14 cellular contexts compared by ENCODE assay signal in genomic region chr20:19260412-19261090, GRCh38. TPM values are rescaled to one million over a fixed set of nuclear protein-coding genes. Genes with fewer than 3 reads are reported as not detected.
A peak's percentile ranks its signal among the peaks of the same experiment; 100 is the strongest.
DNase-seq lines count a peak whose midpoint lies in the region; ATAC-seq, FAIRE-seq and TF ChIP-seq lines count a peak whose summit lies in the region.
"Had no signal": no experiment of that assay in that cellular context is flagged by ENCODE, and none has a peak within 500 bp of the region (broad histone marks: within the 10 kb centered on the region; RNA-seq: fewer than 3 reads in every experiment).

No MANE protein-coding gene starts in this region.

- no peak for FAIRE-seq in GM12878 (lab: Jason Lieb, UNC)

- DNase-seq in activated naive CD4-positive, alpha-beta T cell treated with anti-CD3 and anti-CD28 coated beads for 36 hours: peak; percentile 7
- DNase-seq in activated naive CD4-positive, alpha-beta T cell (lab: John Stamatoyannopoulos, UW): no peak
- DNase-seq in GM12878 (ENCODE audit: low read depth, low spot score) (no peak), testis (no peak), SK-N-DZ (ENCODE audit: low spot score) (no peak), Kasumi-1 (lab: John Stamatoyannopoulos, UW) (no peak)
- DNase-seq: effector memory CD8-positive, alpha-beta T cell; Karpas-422; NCI-H526 treated with DMSO at 0.1 percent for 48 hours had no signal

- TF ChIP-seq EP300 in GM12878 (IDR thresholded peaks at IDR 0.05; ENCODE audit: borderline replicate concordance in 1 of 2, control insufficient read depth in 1 of 2, low read depth in 2 of 2, low read length in 2 of 2): no peak

- H3K27ac Mint-ChIP-seq in activated naive CD4-positive, alpha-beta T cell treated with anti-CD3 and anti-CD28 coated beads for 36 hours: no peak overlapping the region

- no peaks in the 10 kb centered on the region for H3K36me3 Mint-ChIP-seq in activated naive CD4-positive, alpha-beta T cell treated with anti-CD3 and anti-CD28 coated beads for 36 hours (ENCODE audit: low read depth)

- H2AFZ ChIP-seq in GM12878 (ENCODE audit: control insufficient read depth, low read depth, low read length): peak overlapping the region; percentile 69

- H3K4me1 Mint-ChIP-seq in activated naive CD4-positive, alpha-beta T cell treated with anti-CD3 and anti-CD28 coated beads for 36 hours (ENCODE audit: low read depth): no peaks in the 10 kb centered on the region

- no peaks in the 10 kb centered on the region for H3K9me3 ChIP-seq in GM12878 (replicated peaks; ENCODE audit: control insufficient read depth, insufficient read depth, low read length)
- H3K9me3 ChIP-seq in testis: no peaks in the 10 kb centered on the region

- H3K4me3 ChIP-seq in GM12878: no peak overlapping the region
- no peak overlapping the region for H3K4me3 ChIP-seq in testis

- 19% methylated on average over 9 of the region's 9 CpGs for WGBS in GM12878 (ENCODE audit: insufficient coverage, insufficient replicate concordance, low lambda C conversion rate, missing lambda C conversion rate)
- WGBS in testis, 2 donors: 80 to 94% methylated on average over 9 of the region's 9 CpGs

- H3K4me3 Mint-ChIP-seq in activated naive CD4-positive, alpha-beta T cell treated with anti-CD3 and anti-CD28 coated beads for 36 hours: no peak overlapping the region

- no peaks in the 10 kb centered on the region for H3K27me3 Mint-ChIP-seq in activated naive CD4-positive, alpha-beta T cell treated with anti-CD3 and anti-CD28 coated beads for 36 hours (ENCODE audit: low read depth)
- H3K27me3 Mint-ChIP-seq: effector memory CD8-positive, alpha-beta T cell had no signal

- CTCF ChIA-PET in activated naive CD4-positive, alpha-beta T cell treated with anti-CD3 and anti-CD28 coated beads for 36 hours (lab: Charles Lee): interaction anchor here (1.2 kb wide), 1 partner anchor 55 kb away, joined by 4 read pairs; no protein-coding TSS in a partner anchor
- CTCF ChIA-PET in GM12878 (lab: Yijun Ruan, JAX): no interaction called here

- no peaks in the 10 kb centered on the region for H3K9me3 Mint-ChIP-seq in activated naive CD4-positive, alpha-beta T cell treated with anti-CD3 and anti-CD28 coated beads for 36 hours
- H3K9me3 Mint-ChIP-seq: effector memory CD8-positive, alpha-beta T cell had no signal

- POLR2A ChIA-PET in GM12878 (lab: Charles Lee): no interaction called here

- H3K27ac ChIP-seq in GM12878 (ENCODE audit: control insufficient read depth, insufficient read depth): 0 out of 2 replicates have a peak overlapping the region, but pooled peaks have one; percentile 35
- no peak overlapping the region for H3K27ac ChIP-seq in testis

- intact Hi-C loops in activated naive CD4-positive, alpha-beta T cell treated with anti-CD3 and anti-CD28 coated beads for 36 hours (cut with micrococcal nuclease): no loop called here
- intact Hi-C loops in GM12878 (cut with micrococcal nuclease; ENCODE audit: unreplicated experiment): no loop called here
- intact Hi-C loops in testis (cut with DNase I; ENCODE audit: low total_unique reads): no loop called here

- H3K9ac ChIP-seq in GM12878 (ENCODE audit: control insufficient read depth, insufficient read depth, low read length): no peak overlapping the region; the same call in 1 of the 2 replicates

- TF ChIP-seq RAD21 in GM12878 (IDR thresholded peaks at IDR 0.05; ENCODE audit: insufficient read depth, low read depth, low read length): no peak

- BruUV-seq in GM12878 (replicated peaks; lab: Mats Ljungman, UMichigan): no TSS peak

- H3K36me3 ChIP-seq in GM12878 (ENCODE audit: control insufficient read depth in 2 of 2, insufficient read depth in 2 of 2, low read length in 1 of 2) (no peaks in the 10 kb centered on the region), testis (ENCODE audit: low read depth, missing control alignments) (no peaks in the 10 kb centered on the region)

- peaks cover 15% of the 10 kb centered on the region for H3K4me1 ChIP-seq in GM12878 (ENCODE audit: control insufficient read depth, insufficient read depth, low read length)
- peaks cover 6% of the 10 kb centered on the region for H3K4me1 ChIP-seq in testis

- no peaks in the 10 kb centered on the region for H4K20me1 ChIP-seq in GM12878 (ENCODE audit: control insufficient read depth, insufficient read depth)

- H3K79me2 ChIP-seq in GM12878 (ENCODE audit: control insufficient read depth, insufficient read depth, low read length): no peaks in the 10 kb centered on the region

- RAD21 ChIA-PET in GM12878 (lab: Charles Lee; ENCODE audit: unreplicated experiment): no interaction called here

- TF ChIP-seq POLR2A in GM12878 (IDR thresholded peaks at IDR 0.05; ENCODE audit: low read depth, low read length) (0 out of 2 replicates have a peak, but pooled peaks have one; percentile 22), testis (IDR thresholded peaks at IDR 0.05) (no peak)

- SMC1A ChIA-PET in GM12878 (lab: Charles Lee; ENCODE audit: uncharacterized antibody, unreplicated experiment): no interaction called here

- ATAC-seq in HG03354 (IDR thresholded peaks at IDR 0.05; ENCODE audit: poor library complexity, severe bottlenecking, unreplicated experiment) (peak; percentile 62), GM12878 (no peak), GM21825 (IDR thresholded peaks at IDR 0.05; ENCODE audit: unreplicated experiment) (no peak)
- ATAC-seq: effector memory CD8-positive, alpha-beta T cell had no signal

- in situ Hi-C loops in GM12878 (cut with MboI): no loop called here

- TF ChIP-seq CTCF in GM12878 (IDR thresholded peaks at IDR 0.05 in 2 of 3, conservative IDR thresholded peaks at IDR 0.05 in 1 of 3; ENCODE audit: control insufficient read depth in 2 of 3, extremely low read depth in 1 of 3, insufficient read depth in 1 of 3, low read depth in 3 of 3, low read length in 3 of 3) (no peak), testis (IDR thresholded peaks at IDR 0.05) (no peak)

- no peaks in the 10 kb centered on the region for H3K27me3 ChIP-seq in GM12878 (replicated peaks in 1 of 2; ENCODE audit: control insufficient read depth in 2 of 2, insufficient read depth in 2 of 2, low read length in 1 of 2)
- H3K27me3 ChIP-seq in testis: no peaks in the 10 kb centered on the region

- H3K4me2 ChIP-seq in GM12878 (ENCODE audit: control insufficient read depth, insufficient read depth): peak overlapping the region; percentile 65

TF ChIP-seq in GM12878, 131 proteins besides CTCF, POLR2A, EP300 and RAD21:
- TF ChIP-seq TCF3 (IDR thresholded peaks at IDR 0.05; ENCODE audit: borderline replicate concordance, insufficient read depth, low read depth, low read length) (no peak), MTA2 (IDR thresholded peaks at IDR 0.05; ENCODE audit: low read depth) (no peak), SPI1 (IDR thresholded peaks at IDR 0.05; ENCODE audit: borderline replicate concordance, insufficient read depth, low read depth, low read length) (0 out of 2 replicates have a peak, but pooled peaks have one; percentile 2), EED (IDR thresholded peaks at IDR 0.05; ENCODE audit: low read depth) (peak; percentile 34; the same call in 1 of the 2 replicates), SP1 (IDR thresholded peaks at IDR 0.05; ENCODE audit: low read depth, low read length) (no peak), RUNX3 (IDR thresholded peaks at IDR 0.05; ENCODE audit: low read length) (0 out of 2 replicates have a peak, but pooled peaks have one; percentile 12)
TF ChIP-seq in GM12878: peak in this region for 3.

RNA-seq across cellular contexts. Expression of gene SLC24A3, which starts 48.1 kb away (rescaled TPM):
- total RNA-seq in activated naive CD4-positive, alpha-beta T cell treated with anti-CD3 and anti-CD28 coated beads for 36 hours: not detected
- total RNA-seq in GM12878 (2013; cell fraction: nucleolus; rRNA removed): not detected in 2 replicates
- total RNA-seq in GM12878 (2014; rRNA removed): not detected in 2 replicates
- not detected in 2 replicates for total RNA-seq in GM12878 (2014; rRNA removed; fragmentation: Illumina TruSeq; extraction: Trizol)
- not detected in 2 replicates for total RNA-seq in GM12878 (2021)
- not detected for polyA plus RNA-seq in GM12878 (2011; ENCODE audit: low read depth)
- 0.04 and 0.06 TPM in 2 replicates for polyA plus RNA-seq in GM12878 (2011; rRNA removed)
- 0.03 and 0.04 TPM in 2 replicates for polyA plus RNA-seq in GM12878 (2011; cell fraction: cytosol; rRNA removed)
- polyA plus RNA-seq in GM12878 (2011; cell fraction: nucleus; rRNA removed): 0.06 and 0.09 TPM in 2 replicates
- not detected in 2 replicates for polyA plus RNA-seq in GM12878 (2012)
- not detected in 2 replicates for polyA plus RNA-seq in GM12878 (2014; fragmentation: Illumina TruSeq; extraction: Trizol)
- polyA plus RNA-seq in GM12878 (2014; fragmentation: Nextera tagmentation; extraction: Ambion mirVana): not detected
- not detected in 2 replicates for polyA plus RNA-seq in GM12878 (2014; rRNA removed)
- polyA plus RNA-seq in GM12878 (2016; fragmentation: Nextera tagmentation; extraction: Ambion mirVana): not detected
- 0.05 and 0.07 TPM in 2 replicates for polyA minus RNA-seq in GM12878 (2011; rRNA and poly(A)+ RNA removed)
- polyA minus RNA-seq in GM12878 (2011; cell fraction: cytosol; rRNA and poly(A)+ RNA removed): not detected in 2 replicates
- not detected in 2 replicates for polyA minus RNA-seq in GM12878 (2011; cell fraction: nucleus; rRNA and poly(A)+ RNA removed)
- total RNA-seq in testis: 1 to 10 TPM; 2.4 to 3.8 TPM
- polyA plus RNA-seq in testis (ENCODE audit: insufficient read depth, low read depth, low replicate concordance): 4.5 TPM
- polyA plus RNA-seq in SK-N-DZ (2014; cell fraction: cytosol; rRNA removed): not detected in 2 replicates
- polyA plus RNA-seq in SK-N-DZ (2014; cell fraction: nucleus; rRNA removed): not detected in 2 replicates
- total RNA-seq: activated CD8-positive, alpha-beta memory T cell treated with anti-CD3 and anti-CD28 coated beads for 36 hours; T-helper 2 cell treated with Interferon-gamma antibody and Interleukin-4, amounts not matched to agents 100 ng/mL and 5 ng/mL, for 36 hours had no signal
- polyA plus RNA-seq: AG04450 had no signal
